In genomic region chr17:76081295-76082210, GRCh38 we compare ENCODE assay signal across 16 cellular contexts. TPM values are rescaled to one million over a fixed set of nuclear protein-coding genes. Genes with fewer than 3 reads are reported as not detected.
DNase-seq lines count a peak whose midpoint lies in the region; ATAC-seq, FAIRE-seq and TF ChIP-seq lines count a peak whose summit lies in the region.
"Had no signal": no experiment of that assay in that cellular context is flagged by ENCODE, and none has a peak within 500 bp of the region (broad histone marks: within the 10 kb centered on the region; RNA-seq: fewer than 3 reads in every experiment).

No MANE protein-coding gene starts in this region.

- peaks cover 53% of the 10 kb centered on the region for H3K27me3 Mint-ChIP-seq in GM23338 (ENCODE audit: insufficient read depth, low read depth, poor library complexity)
- peaks cover 42% of the 10 kb centered on the region for H3K27me3 Mint-ChIP-seq in nephron progenitor cell (ENCODE audit: low read depth, poor library complexity)

- WGBS in K562 (ENCODE audit: insufficient coverage, low coverage, missing lambda C conversion rate) = 64% methylated on average over 22 of the region's 27 CpGs

- H3K4me2 ChIP-seq in GM23338 (peak overlapping the region; percentile 88; the same call in 1 of the 2 replicates), K562 (ENCODE audit: insufficient read depth, low read length) (no peak overlapping the region)

- peaks cover 28% of the 10 kb centered on the region for H3K36me3 Mint-ChIP-seq in GM23338 (ENCODE audit: low read depth)
- H3K36me3 Mint-ChIP-seq in nephron progenitor cell (ENCODE audit: low read depth) = peaks cover 11% of the 10 kb centered on the region

- H3K36me3 ChIP-seq in GM23338 (ENCODE audit: insufficient read depth) (peaks cover 5% of the 10 kb centered on the region; the same call in 1 of the 2 replicates), K562 (ENCODE audit: control insufficient read depth, insufficient read depth, low read length) (peaks cover 36% of the 10 kb centered on the region; the same call in 2 of the 3 replicates)

- POLR2A ChIA-PET in K562 (lab: Yijun Ruan, JAX) = interaction anchor here (0.6 to 1.0 kb wide), 3 partner anchors 9 to 186 kb away, joined by 3 to 7 read pairs (median 3); partner anchors contain the start of gene SRP68

- H3K27me3 ChIP-seq in GM23338 (ENCODE audit: insufficient read depth) = peaks cover 34% of the 10 kb centered on the region
- H3K27me3 ChIP-seq in K562 (ENCODE audit: control insufficient read depth in 2 of 2, insufficient read depth in 2 of 2, low read length in 2 of 2) = peaks cover 7 to 26% of the 10 kb centered on the region in 2 experiments; a peak in 4 of 5 replicates

- in situ Hi-C loops in K562 (cut with MboI) = no loop called here

- peaks cover 4% of the 10 kb centered on the region for H3K9me1 ChIP-seq in K562 (ENCODE audit: control insufficient read depth, insufficient read depth, low read length)

- no peaks in the 10 kb centered on the region for H3K9me3 Mint-ChIP-seq in GM23338
- H3K9me3 Mint-ChIP-seq in nephron progenitor cell = no peaks in the 10 kb centered on the region
- H3K9me3 Mint-ChIP-seq: activated T-cell treated with anti-CD3 and anti-CD28 coated beads, Interleukin-2, amount 50 U/mL, for 4 hours; stimulated activated naive CD8-positive, alpha-beta T cell treated with anti-CD3 and anti-CD28 coated beads, Interleukin-15, Interleukin-2, amounts not matched to agents 100 ng/mL and 50 ng/mL, for 24 hours; T-helper 1 cell treated with Interleukin-12 subunit alpha and Interleukin-12 subunit beta and Interleukin-4 antibody, amounts not matched to agents 30 μg/mL and 1 μg/mL, for 36 hours had no signal

- H3K4me3 ChIP-seq in GM23338 = peak overlapping the region; percentile 52; the same call in 1 of the 2 replicates
- H3K4me3 ChIP-seq in K562 = no peak overlapping the region
- H3K4me3 ChIP-seq: esophagus muscularis mucosa, heart right ventricle, left lung, Peyer's patch had no signal

- FAIRE-seq in K562 (lab: Jason Lieb, UNC) = no peak

- CTCF ChIA-PET in K562 (lab: Yijun Ruan, JAX; ENCODE audit: low intra/inter-chr PET ratio) = no interaction called here

- no peak for TF ChIP-seq RAD21 in K562 (CRISPR knock-in tag; conservative IDR thresholded peaks at IDR 0.05 in 1 of 2, IDR thresholded peaks at IDR 0.05 in 1 of 2)

- TF ChIP-seq CTCF in GM23338 (conservative IDR thresholded peaks at IDR 0.05; ENCODE audit: low read depth in 2 of 2) (no peak), K562 (IDR thresholded peaks at IDR 0.05 in 2 of 3, conservative IDR thresholded peaks at IDR 0.05 in 1 of 3; ENCODE audit: insufficient read depth in 2 of 3, low read depth in 1 of 3, low read length in 3 of 3) (no peak), nephron progenitor cell (IDR thresholded peaks at IDR 0.05) (no peak)

- no peaks in the 10 kb centered on the region for H3K9me2 ChIP-seq in GM23338 (ENCODE audit: insufficient read depth)

- peak; percentile 46 for DNase-seq in GM23338 (ENCODE audit: low spot score)
- no peak for DNase-seq in K562 (ENCODE audit: extremely low read depth in 1 of 4, low spot score in 3 of 4)
- no peak for DNase-seq in nephron progenitor cell
- DNase-seq in NCI-H345 treated with DMSO at 0.1 percent for 48 hours (lab: John Stamatoyannopoulos, UW; ENCODE audit: unreplicated experiment) = no peak
- no peak for DNase-seq in stimulated activated CD4-positive, alpha-beta T cell treated with anti-CD3 and anti-CD28 coated beads, Interleukin-4, amount 100 ng/mL, for 24 hours
- DNase-seq: activated CD4-positive, alpha-beta T cell treated with anti-CD3 and anti-CD28 coated beads for 4 hours; activated T-cell treated with anti-CD3 and anti-CD28 coated beads, Interleukin-2, amount 50 U/mL, for 4 hours; cortex of kidney; heart right ventricle; left lung; NCI-H1694 had no signal

- no TSS peak for BruUV-seq in K562 (replicated peaks; lab: Mats Ljungman, UMichigan)

- ATAC-seq in GM23338 = peak; percentile 1; the same call in 1 of the 3 replicates
- no peak for ATAC-seq in K562
- ATAC-seq in HG02798 (IDR thresholded peaks at IDR 0.05; ENCODE audit: poor library complexity, unreplicated experiment) = no peak
- ATAC-seq: activated T-cell treated with anti-CD3 and anti-CD28 coated beads, Interleukin-2, amount 50 U/mL, for 4 hours; left lung had no signal

- H3K27ac Mint-ChIP-seq in GM23338 (no peak overlapping the region), nephron progenitor cell (peak overlapping the region; percentile 77)
- H3K27ac Mint-ChIP-seq: stimulated activated naive CD8-positive, alpha-beta T cell treated with anti-CD3 and anti-CD28 coated beads, Interleukin-15, Interleukin-2, amounts not matched to agents 100 ng/mL and 50 ng/mL, for 24 hours; T-helper 1 cell treated with Interleukin-12 subunit alpha and Interleukin-12 subunit beta and Interleukin-4 antibody, amounts not matched to agents 30 μg/mL and 1 μg/mL, for 36 hours had no signal

- H2AFZ ChIP-seq in GM23338 (no peak overlapping the region), K562 (ENCODE audit: low read depth, low read length) (no peak overlapping the region)

- 0 out of 2 replicates have a peak, but pooled peaks cover 7% of the 10 kb centered on the region for H4K20me1 ChIP-seq in GM23338 (replicated peaks; ENCODE audit: insufficient read depth)
- peaks cover 9% of the 10 kb centered on the region; the same call in 1 of the 2 replicates for H4K20me1 ChIP-seq in K562 (replicated peaks; ENCODE audit: control insufficient read depth, insufficient read depth, low read length)

- H3K4me3 Mint-ChIP-seq in GM23338 = peak overlapping the region; percentile 55; the same call in 2 of the 3 replicates
- no peak overlapping the region for H3K4me3 Mint-ChIP-seq in nephron progenitor cell
- H3K4me3 Mint-ChIP-seq: activated T-cell treated with anti-CD3 and anti-CD28 coated beads, Interleukin-2, amount 50 U/mL, for 4 hours; stimulated activated naive CD8-positive, alpha-beta T cell treated with anti-CD3 and anti-CD28 coated beads, Interleukin-15, Interleukin-2, amounts not matched to agents 100 ng/mL and 50 ng/mL, for 24 hours; T-helper 1 cell treated with Interleukin-12 subunit alpha and Interleukin-12 subunit beta and Interleukin-4 antibody, amounts not matched to agents 30 μg/mL and 1 μg/mL, for 36 hours had no signal

- H3F3A ChIP-seq in GM23338 (replicated peaks; ENCODE audit: low read depth) = peaks cover 20% of the 10 kb centered on the region

- TF ChIP-seq EP300 in K562 (IDR thresholded peaks at IDR 0.05; ENCODE audit: low read length) = no peak

- H3K9me3 ChIP-seq in K562 (replicated peaks; ENCODE audit: control insufficient read depth, insufficient read depth, low read depth, low read length) = no peaks in the 10 kb centered on the region
- H3K9me3 ChIP-seq: esophagus muscularis mucosa, heart right ventricle, left lung, Peyer's patch had no signal

- intact Hi-C loops in K562 (cut with micrococcal nuclease) = no loop called here

- H3K4me1 ChIP-seq in GM23338 (ENCODE audit: insufficient read depth) (peaks cover 29% of the 10 kb centered on the region), K562 (replicated peaks in 1 of 2; ENCODE audit: control insufficient read depth in 2 of 2, insufficient read depth in 2 of 2, low read length in 2 of 2) (peaks cover 0 to 39% of the 10 kb centered on the region in 2 experiments; a peak in 2 of 5 replicates)

- no peak for TF ChIP-seq POLR2A in K562 (conservative IDR thresholded peaks at IDR 0.05)

- H3K27ac ChIP-seq in GM23338 (ENCODE audit: low read depth) (no peak overlapping the region), K562 (ENCODE audit: extremely low read depth, low read depth, low read length) (no peak overlapping the region)
- H3K27ac ChIP-seq: esophagus muscularis mucosa, heart right ventricle, left lung, Peyer's patch had no signal

- H3K9ac ChIP-seq in K562 (ENCODE audit: insufficient read depth in 1 of 2, low read depth in 2 of 2, low read length in 2 of 2) = 0 out of 4 replicates have a peak overlapping the region, but pooled peaks of 1 of the 2 experiments have one; percentile 50

- H3K79me2 ChIP-seq in GM23338 (replicated peaks; ENCODE audit: insufficient read depth) = no peaks in the 10 kb centered on the region
- no peaks in the 10 kb centered on the region for H3K79me2 ChIP-seq in K562 (ENCODE audit: control insufficient read depth, insufficient read depth, low read length)

- H3K4me1 Mint-ChIP-seq in GM23338 (peaks cover 39% of the 10 kb centered on the region), nephron progenitor cell (peaks cover 57% of the 10 kb centered on the region)

RNA-seq across cellular contexts. Expression of gene ZACN, which starts 2.6 kb away (rescaled TPM):
- total RNA-seq in GM23338 (2014; rRNA removed; shearing (Covaris generic)) = not detected in 2 replicates
- 0.47 and 0.82 TPM in 2 replicates for polyA plus RNA-seq in GM23338 (2016; fragmentation: Nextera tagmentation; extraction: Ambion mirVana)
- total RNA-seq in K562 (2011; cell fraction: chromatin; rRNA removed; ENCODE audit: low replicate concordance) = 0.32 TPM in 1 of 2 replicates, not detected in the other
- 0.13 TPM in 1 of 2 replicates, not detected in the other for total RNA-seq in K562 (2011; cell fraction: nucleolus; rRNA removed)
- not detected in 2 replicates for total RNA-seq in K562 (2011; cell fraction: nucleoplasm; rRNA removed)
- total RNA-seq in K562 (2014; rRNA removed) = not detected in 2 replicates
- not detected in 2 replicates for total RNA-seq in K562 (2014; rRNA removed; fragmentation: Illumina TruSeq; extraction: Trizol)
- not detected in 2 replicates for total RNA-seq in K562 (2015; rRNA removed; fragmentation: Illumina TruSeq; extraction: Trizol)
- 0.07 TPM in 1 of 2 replicates, not detected in the other for total RNA-seq in K562 (2021)
- polyA plus RNA-seq in K562 (2011; rRNA removed) = not detected in 2 replicates
- not detected in 2 replicates for polyA plus RNA-seq in K562 (2011; cell fraction: cytosol; rRNA removed)
- polyA plus RNA-seq in K562 (2011; cell fraction: nucleus; rRNA removed) = 0.07 and 0.20 TPM in 2 replicates
- 3.9 and 6.5 TPM in 2 replicates for polyA plus RNA-seq in K562 (2012)
- not detected in 2 replicates for polyA plus RNA-seq in K562 (2014; fragmentation: Illumina TruSeq; extraction: Trizol)
- polyA plus RNA-seq in K562 (2014; fragmentation: Nextera tagmentation; extraction: Ambion mirVana) = not detected
- not detected in 2 replicates for polyA plus RNA-seq in K562 (2014; rRNA removed)
- polyA minus RNA-seq in K562 (2011; rRNA and poly(A)+ RNA removed) = not detected in 2 replicates
- polyA minus RNA-seq in K562 (2011; cell fraction: cytosol; rRNA and poly(A)+ RNA removed) = not detected in 2 replicates
- not detected in 2 replicates for polyA minus RNA-seq in K562 (2011; cell fraction: nucleus; rRNA and poly(A)+ RNA removed)
- total RNA-seq: heart right ventricle, Peyer's patch had no signal

RNA-seq across cellular contexts. Expression of gene GALR2, which starts 7.0 kb away (rescaled TPM):
- total RNA-seq in GM23338 (2014; rRNA removed; shearing (Covaris generic)) = 0.70 and 2.2 TPM in 2 replicates
- polyA plus RNA-seq in GM23338 (2016; fragmentation: Nextera tagmentation; extraction: Ambion mirVana) (0.50 and 0.80 TPM in 2 replicates), K562 (2011; rRNA removed) (not detected in 2 replicates), K562 (2014; fragmentation: Illumina TruSeq; extraction: Trizol) (not detected in 2 replicates), K562 (2014; fragmentation: Nextera tagmentation; extraction: Ambion mirVana) (not detected), K562 (2014; rRNA removed) (0.34 TPM in 1 of 2 replicates, not detected in the other)
- total RNA-seq in K562 (2011; cell fraction: chromatin; rRNA removed; ENCODE audit: low replicate concordance) = not detected in 2 replicates
- 0.17 TPM in 1 of 2 replicates, not detected in the other for total RNA-seq in K562 (2011; cell fraction: nucleolus; rRNA removed)
- total RNA-seq in K562 (2011; cell fraction: nucleoplasm; rRNA removed) = not detected in 2 replicates
- total RNA-seq in K562 (2014; rRNA removed) (not detected in 2 replicates), K562 (2014; rRNA removed; fragmentation: Illumina TruSeq; extraction: Trizol) (not detected in 2 replicates), K562 (2015; rRNA removed; fragmentation: Illumina TruSeq; extraction: Trizol) (not detected in 2 replicates), K562 (2021) (not detected in 2 replicates)
- polyA plus RNA-seq in K562 (2011; cell fraction: cytosol; rRNA removed) = 0.18 TPM in 1 of 2 replicates, not detected in the other
- not detected in 2 replicates for polyA plus RNA-seq in K562 (2011; cell fraction: nucleus; rRNA removed)
- polyA plus RNA-seq in K562 (2012) = not detected in 2 replicates
- not detected in 2 replicates for polyA minus RNA-seq in K562 (2011; rRNA and poly(A)+ RNA removed)
- polyA minus RNA-seq in K562 (2011; cell fraction: cytosol; rRNA and poly(A)+ RNA removed) = not detected in 2 replicates
- polyA minus RNA-seq in K562 (2011; cell fraction: nucleus; rRNA and poly(A)+ RNA removed) = not detected in 2 replicates
- total RNA-seq: heart right ventricle had no signal

RNA-seq across cellular contexts. Expression of gene SRP68, which starts 9.2 kb away (rescaled TPM):
- 60.3 and 62.8 TPM in 2 replicates for total RNA-seq in GM23338 (2014; rRNA removed; shearing (Covaris generic))
- 30.7 and 34.2 TPM in 2 replicates for polyA plus RNA-seq in GM23338 (2016; fragmentation: Nextera tagmentation; extraction: Ambion mirVana)
- 133 and 147 TPM in 2 replicates for total RNA-seq in K562 (2011; cell fraction: chromatin; rRNA removed; ENCODE audit: low replicate concordance)
- 62.8 and 73.2 TPM in 2 replicates for total RNA-seq in K562 (2011; cell fraction: nucleolus; rRNA removed)
- 99.2 and 124 TPM in 2 replicates for total RNA-seq in K562 (2011; cell fraction: nucleoplasm; rRNA removed)
- 29.8 and 35.3 TPM in 2 replicates for total RNA-seq in K562 (2014; rRNA removed)
- total RNA-seq in K562 (2014; rRNA removed; fragmentation: Illumina TruSeq; extraction: Trizol) = 32.4 and 33.8 TPM in 2 replicates
- total RNA-seq in K562 (2015; rRNA removed; fragmentation: Illumina TruSeq; extraction: Trizol) = 33.6 and 36.2 TPM in 2 replicates
- total RNA-seq in K562 (2021) = 73.5 and 77.4 TPM in 2 replicates
- 79.6 and 93.4 TPM in 2 replicates for polyA plus RNA-seq in K562 (2011; rRNA removed)
- 55.4 and 75.0 TPM in 2 replicates for polyA plus RNA-seq in K562 (2011; cell fraction: cytosol; rRNA removed)
- polyA plus RNA-seq in K562 (2011; cell fraction: nucleus; rRNA removed) = 49.7 and 56.7 TPM in 2 replicates
- polyA plus RNA-seq in K562 (2012) = 73.7 and 81.8 TPM in 2 replicates
- 85.7 and 92.6 TPM in 2 replicates for polyA plus RNA-seq in K562 (2014; fragmentation: Illumina TruSeq; extraction: Trizol)
- polyA plus RNA-seq in K562 (2014; fragmentation: Nextera tagmentation; extraction: Ambion mirVana) = 10 to 100 TPM; 29.4 to 31.4 TPM
- polyA plus RNA-seq in K562 (2014; rRNA removed) = 62.8 and 63.5 TPM in 2 replicates
- polyA minus RNA-seq in K562 (2011; rRNA and poly(A)+ RNA removed) = 82.1 and 85.9 TPM in 2 replicates
- 40.9 and 46.4 TPM in 2 replicates for polyA minus RNA-seq in K562 (2011; cell fraction: cytosol; rRNA and poly(A)+ RNA removed)
- 22.2 and 39.0 TPM in 2 replicates for polyA minus RNA-seq in K562 (2011; cell fraction: nucleus; rRNA and poly(A)+ RNA removed)

RNA-seq across cellular contexts. Expression of gene EXOC7, which starts 22.0 kb away (rescaled TPM):
- 65.9 and 75.4 TPM in 2 replicates for total RNA-seq in GM23338 (2014; rRNA removed; shearing (Covaris generic))
- polyA plus RNA-seq in GM23338 (2016; fragmentation: Nextera tagmentation; extraction: Ambion mirVana) = 77.4 and 77.5 TPM in 2 replicates
- total RNA-seq in K562 (2011; cell fraction: chromatin; rRNA removed; ENCODE audit: low replicate concordance) = 106 and 307 TPM in 2 replicates
- 138 and 157 TPM in 2 replicates for total RNA-seq in K562 (2011; cell fraction: nucleolus; rRNA removed)
- 108 and 119 TPM in 2 replicates for total RNA-seq in K562 (2011; cell fraction: nucleoplasm; rRNA removed)
- total RNA-seq in K562 (2014; rRNA removed) = 35.0 and 35.5 TPM in 2 replicates
- total RNA-seq in K562 (2014; rRNA removed; fragmentation: Illumina TruSeq; extraction: Trizol) = 29.0 and 30.3 TPM in 2 replicates
- total RNA-seq in K562 (2015; rRNA removed; fragmentation: Illumina TruSeq; extraction: Trizol) = 36.3 and 42.4 TPM in 2 replicates
- 53.1 and 57.0 TPM in 2 replicates for total RNA-seq in K562 (2021)
- 36.5 and 37.1 TPM in 2 replicates for polyA plus RNA-seq in K562 (2011; rRNA removed)
- 30.9 and 53.6 TPM in 2 replicates for polyA plus RNA-seq in K562 (2011; cell fraction: cytosol; rRNA removed)
- polyA plus RNA-seq in K562 (2011; cell fraction: nucleus; rRNA removed) = 85.3 and 123 TPM in 2 replicates
- 44.4 and 49.7 TPM in 2 replicates for polyA plus RNA-seq in K562 (2012)
- 27.8 and 31.2 TPM in 2 replicates for polyA plus RNA-seq in K562 (2014; fragmentation: Illumina TruSeq; extraction: Trizol)
- 10 to 100 TPM; 18.6 to 20.2 TPM for polyA plus RNA-seq in K562 (2014; fragmentation: Nextera tagmentation; extraction: Ambion mirVana)
- 30.5 and 36.2 TPM in 2 replicates for polyA plus RNA-seq in K562 (2014; rRNA removed)
- polyA minus RNA-seq in K562 (2011; rRNA and poly(A)+ RNA removed) = 31.0 and 40.9 TPM in 2 replicates
- 32.9 and 34.2 TPM in 2 replicates for polyA minus RNA-seq in K562 (2011; cell fraction: cytosol; rRNA and poly(A)+ RNA removed)
- polyA minus RNA-seq in K562 (2011; cell fraction: nucleus; rRNA and poly(A)+ RNA removed) = 58.6 and 66.9 TPM in 2 replicates

RNA-seq across cellular contexts. Expression of gene EVPL, which starts 54.4 kb away (rescaled TPM):
- 0.62 and 1.3 TPM in 2 replicates for total RNA-seq in GM23338 (2014; rRNA removed; shearing (Covaris generic))
- polyA plus RNA-seq in GM23338 (2016; fragmentation: Nextera tagmentation; extraction: Ambion mirVana) (0.47 and 0.59 TPM in 2 replicates), K562 (2011; rRNA removed) (not detected in 2 replicates), K562 (2014; fragmentation: Illumina TruSeq; extraction: Trizol) (not detected in 2 replicates), K562 (2014; fragmentation: Nextera tagmentation; extraction: Ambion mirVana) (not detected), K562 (2014; rRNA removed) (0.08 TPM in 1 of 2 replicates, not detected in the other)
- 0.07 TPM in 1 of 2 replicates, not detected in the other for total RNA-seq in K562 (2011; cell fraction: chromatin; rRNA removed; ENCODE audit: low replicate concordance)
- total RNA-seq in K562 (2011; cell fraction: nucleolus; rRNA removed) = under 0.01 and 0.13 TPM in 2 replicates
- total RNA-seq in K562 (2011; cell fraction: nucleoplasm; rRNA removed) = not detected in 2 replicates
- total RNA-seq in K562 (2014; rRNA removed) (0.04 and 0.18 TPM in 2 replicates), K562 (2014; rRNA removed; fragmentation: Illumina TruSeq; extraction: Trizol) (not detected in 2 replicates), K562 (2015; rRNA removed; fragmentation: Illumina TruSeq; extraction: Trizol) (0.18 TPM in 1 of 2 replicates, not detected in the other), K562 (2021) (0.11 and 0.13 TPM in 2 replicates)
- polyA plus RNA-seq in K562 (2011; cell fraction: cytosol; rRNA removed) = 0.01 TPM in 1 of 2 replicates, not detected in the other
- polyA plus RNA-seq in K562 (2011; cell fraction: nucleus; rRNA removed) = 0.04 and 0.10 TPM in 2 replicates
- 0.03 and 0.10 TPM in 2 replicates for polyA plus RNA-seq in K562 (2012)
- not detected in 2 replicates for polyA minus RNA-seq in K562 (2011; rRNA and poly(A)+ RNA removed)
- polyA minus RNA-seq in K562 (2011; cell fraction: cytosol; rRNA and poly(A)+ RNA removed) = not detected in 2 replicates
- polyA minus RNA-seq in K562 (2011; cell fraction: nucleus; rRNA and poly(A)+ RNA removed) = not detected in 2 replicates
